In genomic region chr7:43729214-43729923, GRCh38 we compare ENCODE assay signal across 8 cellular contexts. TPM values are rescaled to one million over a fixed set of nuclear protein-coding genes. Genes with fewer than 3 reads are reported as not detected.
DNase-seq lines count a peak whose midpoint lies in the region; ATAC-seq and TF ChIP-seq lines count a peak whose summit lies in the region.

TSS of gene COA1 (minus strand) at chr7:43729523. CDS start at chr7:43648614, 80,909 bp downstream.

- peaks cover 0 to 23% (median 3%) of the 10 kb centered on the region in 11 experiments; a peak in 9 of 22 replicates for H4K20me1 ChIP-seq in BLaER1 treated with 17β-estradiol and CSF1 and Interleukin-3, amounts not matched to agents 10 nM and 100 nM

- H3K36me3 ChIP-seq in BLaER1 treated with 17β-estradiol and CSF1 and Interleukin-3, amounts not matched to agents 10 nM and 100 nM = 0 out of 22 replicates have a peak, but pooled peaks cover 0 to 6% (median 0%) of the 10 kb centered on the region in 11 experiments
- H3K36me3 ChIP-seq in colonic mucosa = no peaks in the 10 kb centered on the region

- peak within 1 kb of the TSS; percentile 31 to 82 (median 73); a peak in 21 of 22 replicates for H3K27ac ChIP-seq in BLaER1 treated with 17β-estradiol and CSF1 and Interleukin-3, amounts not matched to agents 10 nM and 100 nM
- peak within 1 kb of the TSS; percentile 64 for H3K27ac ChIP-seq in colonic mucosa
- H3K27ac ChIP-seq in layer of hippocampus (ENCODE audit: low read depth, low read length) = peak within 1 kb of the TSS; percentile 42

- H3K9ac ChIP-seq in BLaER1 treated with 17β-estradiol and CSF1 and Interleukin-3, amounts not matched to agents 10 nM and 100 nM = peak within 1 kb of the TSS; percentile 79 to 90 (median 82)
- peak within 1 kb of the TSS; percentile 79 to 91 for H3K9ac ChIP-seq in colonic mucosa (ENCODE audit: low read depth in 2 of 2, low read length in 2 of 2)

- peaks cover 18 to 34% (median 24%) of the 10 kb centered on the region in 10 experiments for H3K4me1 ChIP-seq in BLaER1 treated with 17β-estradiol and CSF1 and Interleukin-3, amounts not matched to agents 10 nM and 100 nM
- no peaks in the 10 kb centered on the region for H3K4me1 ChIP-seq in colonic mucosa

- H3K4me2 ChIP-seq in BLaER1 treated with 17β-estradiol and CSF1 and Interleukin-3, amounts not matched to agents 10 nM and 100 nM = peak within 1 kb of the TSS; percentile 78 to 97 (median 86)

- no peaks in the 10 kb centered on the region for H3K9me3 ChIP-seq in BLaER1 treated with 17β-estradiol and CSF1 and Interleukin-3, amounts not matched to agents 10 nM and 100 nM (replicated peaks in 1 of 11)
- H3K9me3 ChIP-seq in colonic mucosa = no peaks in the 10 kb centered on the region

- peak; percentile 41 for DNase-seq in GM19240 (ENCODE audit: insufficient read length, low spot score)
- DNase-seq in NCI-H524 treated with DMSO at 0.1 percent for 48 hours (lab: John Stamatoyannopoulos, UW) = peak; percentile 50
- peak; percentile 87 for DNase-seq in activated CD4-positive, alpha-beta T cell treated with anti-CD3 and anti-CD28 coated beads for 48 hours
- DNase-seq in colonic mucosa = peak; percentile 89
- DNase-seq in stimulated activated CD4-positive, alpha-beta T cell treated with anti-CD3 and anti-CD28 coated beads, Interleukin-1b, Interleukin-23, amount 100 ng/mL, for 24 hours (ENCODE audit: low read depth in 4 of 4, low spot score in 1 of 4) = peak; percentile 55 to 76 (median 66)

- ATAC-seq in HG03457 (IDR thresholded peaks at IDR 0.05; ENCODE audit: unreplicated experiment) = peak; percentile 71

- H3K4me3 ChIP-seq in BLaER1 treated with 17β-estradiol and CSF1 and Interleukin-3, amounts not matched to agents 10 nM and 100 nM = peak within 1 kb of the TSS; percentile 72 to 91 (median 82)
- peak within 1 kb of the TSS; percentile 71 for H3K4me3 ChIP-seq in colonic mucosa

- intact Hi-C loops in colonic mucosa (cut with DNase I) = no loop called here

- no peaks in the 10 kb centered on the region for H3K27me3 ChIP-seq in BLaER1 treated with 17β-estradiol and CSF1 and Interleukin-3, amounts not matched to agents 10 nM and 100 nM
- H3K27me3 ChIP-seq in colonic mucosa (no peaks in the 10 kb centered on the region), layer of hippocampus (ENCODE audit: control insufficient read depth, insufficient read depth, low read length) (no peaks in the 10 kb centered on the region)

- no peak for TF ChIP-seq CTCF in colonic mucosa (IDR thresholded peaks at IDR 0.05)

RNA-seq across cellular contexts. Expression of gene COA1, which starts in this region (rescaled TPM):
- total RNA-seq in colonic mucosa = 10 to 100 TPM; 24.8 to 45.1 TPM

Comparison
In these comparisons a context has a peak if more than half of its experiments do, and no peak if none do; other contexts are left out.
1. Peak in every context shown above with its lines: DNase-seq, ATAC-seq, H3K4me3 ChIP-seq and H3K27ac ChIP-seq.